ENCODE assay signal across 8 cellular contexts in genomic region chr16:87317766-87318121, GRCh38. TPM values are rescaled to one million over a fixed set of nuclear protein-coding genes. Genes with fewer than 3 reads are reported as not detected.
DNase-seq lines count a peak whose midpoint lies in the region; ATAC-seq and TF ChIP-seq lines count a peak whose summit lies in the region.

No MANE protein-coding gene starts in this region.

- H3K4me1 ChIP-seq in mucosa of descending colon (ENCODE audit: low read depth) (peaks cover 11% of the 10 kb centered on the region), thoracic aorta (ENCODE audit: control insufficient read depth in 1 of 2, low read depth in 2 of 2) (peaks cover 6 to 12% of the 10 kb centered on the region in 2 donors)

- H3K27ac ChIP-seq in AG04450 (ENCODE audit: low read depth, low read length) (peak overlapping the region; percentile 80), thoracic aorta (peak overlapping the region; percentile 87 to 95)

- H3K9me3 Mint-ChIP-seq in T-helper 1 cell treated with Interleukin-12 subunit alpha and Interleukin-12 subunit beta and Interleukin-4 antibody, amounts not matched to agents 30 μg/mL and 1 μg/mL, for 36 hours = no peaks in the 10 kb centered on the region
- H3K9me3 Mint-ChIP-seq in endothelial cell (ENCODE audit: unreplicated experiment) = no peaks in the 10 kb centered on the region

- intact Hi-C loops in mucosa of descending colon (cut with DNase I, micrococcal nuclease) = loop anchor here in 1 of 2 donors (10.0 kb wide), 1 partner anchor 77 kb away; the partner anchor contains the start of gene MAP1LC3B

- CTCF ChIA-PET in AG04450 (lab: Charles Lee) = interaction anchor here (1.2 to 1.3 kb wide), 2 partner anchors 10 to 319 kb away, joined by 3 to 4 read pairs; no protein-coding TSS in a partner anchor

- H3K36me3 Mint-ChIP-seq in T-helper 1 cell treated with Interleukin-12 subunit alpha and Interleukin-12 subunit beta and Interleukin-4 antibody, amounts not matched to agents 30 μg/mL and 1 μg/mL, for 36 hours (ENCODE audit: low read depth) = peaks cover 4% of the 10 kb centered on the region
- no peaks in the 10 kb centered on the region for H3K36me3 Mint-ChIP-seq in endothelial cell (ENCODE audit: low read depth, unreplicated experiment)

- H3K9me3 ChIP-seq in AG04450 (ENCODE audit: control insufficient read depth, insufficient read depth, low read length) = no peaks in the 10 kb centered on the region; the same call in 1 of the 2 replicates
- H3K9me3 ChIP-seq in mucosa of descending colon = no peaks in the 10 kb centered on the region
- H3K9me3 ChIP-seq in thoracic aorta = no peaks in the 10 kb centered on the region

- no peaks in the 10 kb centered on the region for H3K27me3 Mint-ChIP-seq in T-helper 1 cell treated with Interleukin-12 subunit alpha and Interleukin-12 subunit beta and Interleukin-4 antibody, amounts not matched to agents 30 μg/mL and 1 μg/mL, for 36 hours (ENCODE audit: low read depth)
- H3K27me3 Mint-ChIP-seq in endothelial cell (ENCODE audit: unreplicated experiment) = no peaks in the 10 kb centered on the region

- in situ Hi-C loops in GM13977 (cut with MboI; ENCODE audit: low pct_unique_long_range_greater_than_20kb, low sequenced_read_pairs, unreplicated experiment) = no loop called here

- H3K27me3 ChIP-seq in AG04450 (ENCODE audit: control insufficient read depth, insufficient read depth, low read length) (no peaks in the 10 kb centered on the region), thoracic aorta (replicated peaks; ENCODE audit: insufficient read depth) (no peaks in the 10 kb centered on the region)

- H3K4me3 ChIP-seq in AG04450 (ENCODE audit: low read depth, low read length) = peak overlapping the region; percentile 93
- peak overlapping the region; percentile 86 for H3K4me3 ChIP-seq in mucosa of descending colon
- H3K4me3 ChIP-seq in thoracic aorta = peak overlapping the region; percentile 98

- H3K4me3 Mint-ChIP-seq in T-helper 1 cell treated with Interleukin-12 subunit alpha and Interleukin-12 subunit beta and Interleukin-4 antibody, amounts not matched to agents 30 μg/mL and 1 μg/mL, for 36 hours = peak overlapping the region; percentile 90
- H3K4me3 Mint-ChIP-seq in endothelial cell (ENCODE audit: unreplicated experiment) = peak overlapping the region; percentile 97

- peak overlapping the region; percentile 96 for H3K27ac Mint-ChIP-seq in T-helper 1 cell treated with Interleukin-12 subunit alpha and Interleukin-12 subunit beta and Interleukin-4 antibody, amounts not matched to agents 30 μg/mL and 1 μg/mL, for 36 hours
- H3K27ac Mint-ChIP-seq in endothelial cell (ENCODE audit: unreplicated experiment) = peak overlapping the region; percentile 86

- ATAC-seq in HG03457 (IDR thresholded peaks at IDR 0.05; ENCODE audit: unreplicated experiment) = peak; percentile 10
- ATAC-seq in mucosa of descending colon = peak; percentile 63
- peak; percentile 33 for ATAC-seq in thoracic aorta (ENCODE audit: insufficient number of reproducible peaks, low FRiP score, low read depth)

- H3K4me1 Mint-ChIP-seq in T-helper 1 cell treated with Interleukin-12 subunit alpha and Interleukin-12 subunit beta and Interleukin-4 antibody, amounts not matched to agents 30 μg/mL and 1 μg/mL, for 36 hours (ENCODE audit: low read depth) = peaks cover 13% of the 10 kb centered on the region
- peaks cover 12% of the 10 kb centered on the region for H3K4me1 Mint-ChIP-seq in endothelial cell (ENCODE audit: unreplicated experiment)

- DNase-seq in AG04450 (ENCODE audit: low read depth, low spot score) (peak; percentile 24), GM13977 (ENCODE audit: low spot score) (peak; percentile 66), endothelial cell (ENCODE audit: low spot score) (peak; percentile 29), mucosa of descending colon (peak; percentile 57 to 78 (median 75)), thoracic aorta (ENCODE audit: low spot score) (no peak), NCI-H1694 (lab: John Stamatoyannopoulos, UW) (no peak)

- TF ChIP-seq CTCF in AG04450 (IDR thresholded peaks at IDR 0.05; ENCODE audit: low read depth, low read length) (no peak), GM13977 (IDR thresholded peaks at IDR 0.05; ENCODE audit: extremely low read depth, insufficient read depth, missing control alignments) (no peak), endothelial cell (IDR thresholded peaks at IDR 0.05; ENCODE audit: unreplicated experiment) (no peak), mucosa of descending colon (IDR thresholded peaks at IDR 0.05) (no peak), thoracic aorta (IDR thresholded peaks at IDR 0.05) (no peak)

- H3K36me3 ChIP-seq in mucosa of descending colon (ENCODE audit: low read depth) = no peaks in the 10 kb centered on the region
- H3K36me3 ChIP-seq in thoracic aorta = no peaks in the 10 kb centered on the region

- POLR2A ChIA-PET in AG04450 (lab: Yijun Ruan, JAX) = interaction anchor here (0.5 to 3.0 kb wide), 10 partner anchors 12 to 655 kb away, joined by 3 to 20 read pairs (median 4); partner anchors contain the start of gene FBXO31

RNA-seq across cellular contexts. Expression of gene C16orf95, which starts 0.6 kb away (rescaled TPM):
- polyA plus RNA-seq in AG04450 (2011; rRNA removed) = 2.0 and 2.3 TPM in 2 replicates
- 0.22 and 1.2 TPM in 2 replicates for polyA minus RNA-seq in AG04450 (2011; rRNA and poly(A)+ RNA removed)
- total RNA-seq in endothelial cell (ENCODE audit: unreplicated experiment) (6.5 TPM), mucosa of descending colon (1 to 10 TPM; 2.5 to 4.2 (median 3.0) TPM), thoracic aorta (1 to 10 TPM in 1 of 2 donors, not detected in 1; 2.7 TPM)

Comparison
In these comparisons a context has a peak if more than half of its experiments do, and no peak if none do; other contexts are left out.
1. DNase-seq: peak in AG04450 (single experiment), GM13977 (single experiment), endothelial cell (single experiment) and mucosa of descending colon (3 of 3); none in thoracic aorta (single experiment) and NCI-H1694 (single experiment).
2. ATAC-seq: peak in every context shown above with its lines; median percentile 63 in mucosa of descending colon; 33 in thoracic aorta; 10 in HG03457.
3. Peak in every context shown above with its lines, with median percentiles within 50 percentile points of each other: H3K4me3 ChIP-seq.